In genomic region chr6:49919261-49919660, GRCh38 we compare ENCODE assay signal across 21 cellular contexts. TPM values are rescaled to one million over a fixed set of nuclear protein-coding genes. Genes with fewer than 3 reads are reported as not detected.
DNase-seq lines count a peak whose midpoint lies in the region; ATAC-seq, FAIRE-seq and TF ChIP-seq lines count a peak whose summit lies in the region.
"Had no signal": no experiment of that assay in that cellular context is flagged by ENCODE, and none has a peak within 500 bp of the region (broad histone marks: within the 10 kb centered on the region; RNA-seq: fewer than 3 reads in every experiment).

No MANE protein-coding gene starts in this region.

- TF ChIP-seq CTCF in neural progenitor cell (IDR thresholded peaks at IDR 0.05) (no peak), CD14-positive monocyte (IDR thresholded peaks at IDR 0.05) (no peak), HepG2 (CRISPR knock-in tag; IDR thresholded peaks at IDR 0.05) (no peak)

- H3K27ac ChIP-seq in mesendoderm (ENCODE audit: low read depth, low read length) = no peak overlapping the region
- peak overlapping the region; percentile 33 for H3K27ac ChIP-seq in neural progenitor cell
- H3K27ac ChIP-seq in HepG2 (ENCODE audit: extremely low read length, insufficient read depth, low read length) = no peak overlapping the region
- H3K27ac ChIP-seq: GM23248 had no signal

- H3K27me3 ChIP-seq in mesendoderm (ENCODE audit: insufficient read depth, low read length, poor library complexity) = no peaks in the 10 kb centered on the region
- no peaks in the 10 kb centered on the region for H3K27me3 ChIP-seq in neural progenitor cell
- H3K27me3 ChIP-seq in HepG2 (ENCODE audit: control insufficient read depth in 1 of 2, insufficient read depth in 2 of 2, low read length in 2 of 2) = no peaks in the 10 kb centered on the region

- no peak overlapping the region for H3K9ac ChIP-seq in mesendoderm (ENCODE audit: low read length)
- H3K9ac ChIP-seq in neural progenitor cell = no peak overlapping the region
- H3K9ac ChIP-seq in HepG2 (ENCODE audit: insufficient read depth, low read depth, low read length) = no peak overlapping the region
- H3K9ac ChIP-seq: GM23248 had no signal

- H3K9me3 ChIP-seq in neural progenitor cell (ENCODE audit: low read depth) (no peaks in the 10 kb centered on the region), HepG2 (ENCODE audit: low read length) (no peaks in the 10 kb centered on the region)
- H3K9me3 ChIP-seq: Caco-2 had no signal

- no peak overlapping the region for H3K4me2 ChIP-seq in mesendoderm (ENCODE audit: low read length)
- peak overlapping the region; percentile 64 for H3K4me2 ChIP-seq in neural progenitor cell
- no peak overlapping the region for H3K4me2 ChIP-seq in HepG2 (ENCODE audit: low read depth, low read length)

- H3K27ac Mint-ChIP-seq in neural progenitor cell (no peak overlapping the region), CD14-positive monocyte (no peak overlapping the region)
- H3K27ac Mint-ChIP-seq: CD4-positive, CD25-positive, alpha-beta regulatory T cell; CD8-positive, alpha-beta T cell had no signal

- H3K4me3 ChIP-seq in mesendoderm (ENCODE audit: low read length) = no peak overlapping the region
- H3K4me3 ChIP-seq in neural progenitor cell = no peak overlapping the region
- H3K4me3 ChIP-seq in HepG2 (replicated peaks in 1 of 3; ENCODE audit: insufficient read depth in 1 of 3, low read depth in 2 of 3, low read length in 3 of 3) = no peak overlapping the region
- H3K4me3 ChIP-seq: GM23248 had no signal

- DNase-seq in NCI-H69 (lab: John Stamatoyannopoulos, UW) = peak; percentile 45
- DNase-seq in mesendoderm = peak; percentile 51
- no peak for DNase-seq in neural progenitor cell (ENCODE audit: low spot score)
- DNase-seq in CD14-positive monocyte (ENCODE audit: low spot score) = no peak
- DNase-seq in activated T-cell treated with anti-CD3 and anti-CD28 coated beads, Interleukin-2, amount 50 U/mL, for 1 hour = no peak
- no peak for DNase-seq in HepG2 (ENCODE audit: low spot score)
- DNase-seq: C1 segment of cervical spinal cord; Caco-2; CD4-positive, CD25-positive, alpha-beta regulatory T cell; CD8-positive, alpha-beta T cell; DMS153; DND-41; GM23248 had no signal

- H4K20me1 ChIP-seq in neural progenitor cell (ENCODE audit: low read depth) (no peaks in the 10 kb centered on the region), HepG2 (ENCODE audit: insufficient read depth, low read length) (no peaks in the 10 kb centered on the region)

- H3K4ac ChIP-seq in mesendoderm (ENCODE audit: low read depth, low read length) = no peak overlapping the region

- H2AK5ac ChIP-seq in mesendoderm (ENCODE audit: low read length) = no peak overlapping the region

- no peak for TF ChIP-seq POLR2A in HepG2 (IDR thresholded peaks at IDR 0.05; ENCODE audit: insufficient read depth in 1 of 2, low read depth in 2 of 2, low read length in 2 of 2)

- POLR2A ChIA-PET in HepG2 (lab: Yijun Ruan, JAX) = no interaction called here

- TF ChIP-seq EP300 in HepG2 (IDR thresholded peaks at IDR 0.05; ENCODE audit: low read depth in 2 of 2, low read length in 2 of 2) (no peak), HepG2 (CRISPR knock-in tag; IDR thresholded peaks at IDR 0.05; ENCODE audit: borderline replicate concordance) (no peak)

- no peak overlapping the region for H4K5ac ChIP-seq in mesendoderm (ENCODE audit: low read length)

- H3K36me3 Mint-ChIP-seq in neural progenitor cell = no peaks in the 10 kb centered on the region
- H3K36me3 Mint-ChIP-seq in CD14-positive monocyte = no peaks in the 10 kb centered on the region
- H3K36me3 Mint-ChIP-seq: CD4-positive, CD25-positive, alpha-beta regulatory T cell; CD8-positive, alpha-beta T cell had no signal

- H2BK5ac ChIP-seq in mesendoderm (ENCODE audit: low read length) = no peak overlapping the region

- no peak overlapping the region for H3K56ac ChIP-seq in mesendoderm (ENCODE audit: low read length)

- no peak overlapping the region for H2AFZ ChIP-seq in neural progenitor cell (replicated peaks)
- no peak overlapping the region for H2AFZ ChIP-seq in HepG2 (ENCODE audit: low read length)
- H2AFZ ChIP-seq: GM23248 had no signal

- TF ChIP-seq RAD21 in HepG2 (CRISPR knock-in tag; IDR thresholded peaks at IDR 0.05) = no peak

- H3K18ac ChIP-seq in mesendoderm (ENCODE audit: low read length) = no peak overlapping the region

- H3K27me3 Mint-ChIP-seq in neural progenitor cell (ENCODE audit: insufficient read depth, low read depth) = peaks cover 2% of the 10 kb centered on the region
- H3K27me3 Mint-ChIP-seq in CD14-positive monocyte (ENCODE audit: low read depth in 3 of 3) = peaks cover 0 to 1% (median 0%) of the 10 kb centered on the region in 3 donors
- H3K27me3 Mint-ChIP-seq: CD4-positive, CD25-positive, alpha-beta regulatory T cell had no signal

- intact Hi-C loops in CD14-positive monocyte (cut with micrococcal nuclease) = no loop called here
- intact Hi-C loops in HepG2 (cut with micrococcal nuclease; ENCODE audit: unreplicated experiment) = no loop called here

- CTCF ChIA-PET in HepG2 (lab: Yijun Ruan, JAX; ENCODE audit: low intra/inter-chr PET ratio, low total read pairs) = no interaction called here

- no peaks in the 10 kb centered on the region for H3K79me1 ChIP-seq in mesendoderm (ENCODE audit: low read length)

- H3K9me3 Mint-ChIP-seq in neural progenitor cell (no peaks in the 10 kb centered on the region), CD14-positive monocyte (no peaks in the 10 kb centered on the region)
- H3K9me3 Mint-ChIP-seq: H9 had no signal

- no peak overlapping the region for H3K23ac ChIP-seq in mesendoderm (ENCODE audit: low read length)

- no TSS peak for BruUV-seq in HepG2 (replicated peaks; lab: Mats Ljungman, UMichigan)

- H3F3A ChIP-seq in neural progenitor cell (ENCODE audit: low read depth) = peaks cover 25% of the 10 kb centered on the region

- H4K8ac ChIP-seq in mesendoderm (ENCODE audit: low read depth, low read length) = no peak overlapping the region

- FAIRE-seq in HepG2 (lab: Jason Lieb, UNC) = no peak
- FAIRE-seq: G401.6, GM12892 had no signal

- H3K4me1 Mint-ChIP-seq in neural progenitor cell (peaks cover 30% of the 10 kb centered on the region), CD14-positive monocyte (no peaks in the 10 kb centered on the region)
- H3K4me1 Mint-ChIP-seq: CD4-positive, CD25-positive, alpha-beta regulatory T cell had no signal

- H2BK15ac ChIP-seq in mesendoderm (replicated peaks; ENCODE audit: low read depth) = no peak overlapping the region

- WGBS in mesendoderm (ENCODE audit: extremely low coverage, insufficient coverage, low lambda C conversion rate) = no CpG with 5 or more reads among the region's 4 CpGs
- 15% methylated on average over 4 of the region's 4 CpGs for WGBS in HepG2 (ENCODE audit: low lambda C conversion rate)

- H2BK120ac ChIP-seq in mesendoderm (ENCODE audit: low read depth, low read length) = no peak overlapping the region

- H3K79me2 ChIP-seq in mesendoderm (ENCODE audit: control insufficient read depth, insufficient read depth, low read length) (no peaks in the 10 kb centered on the region), neural progenitor cell (ENCODE audit: low read depth) (no peaks in the 10 kb centered on the region), HepG2 (ENCODE audit: insufficient read depth, low read length) (no peaks in the 10 kb centered on the region)

- in situ Hi-C loops in HepG2 (cut with HindIII; ENCODE audit: extremely low pct_ligation_motif_present, low pct_unique_long_range_greater_than_20kb) = no loop called here

- ATAC-seq in HepG2 = no peak
- ATAC-seq: CD8-positive, alpha-beta T cell; HCT116 had no signal

- H3K4me1 ChIP-seq in mesendoderm (ENCODE audit: control insufficient read depth, low read depth, low read length) (peaks cover 2% of the 10 kb centered on the region), neural progenitor cell (peaks cover 32% of the 10 kb centered on the region), HepG2 (ENCODE audit: insufficient read depth, low read length) (no peaks in the 10 kb centered on the region)
- H3K4me1 ChIP-seq: Caco-2 had no signal

- H3K36me3 ChIP-seq in mesendoderm (ENCODE audit: control insufficient read depth, insufficient read depth, low read length) = no peaks in the 10 kb centered on the region
- no peaks in the 10 kb centered on the region for H3K36me3 ChIP-seq in neural progenitor cell
- H3K36me3 ChIP-seq in HepG2 (replicated peaks in 1 of 2; ENCODE audit: control insufficient read depth in 1 of 2, insufficient read depth in 2 of 2, low read length in 2 of 2) = no peaks in the 10 kb centered on the region

- H3K4me3 Mint-ChIP-seq in neural progenitor cell (no peak overlapping the region), CD14-positive monocyte (no peak overlapping the region)
- H3K4me3 Mint-ChIP-seq: CD4-positive, CD25-positive, alpha-beta regulatory T cell; CD8-positive, alpha-beta T cell; H9 had no signal

RNA-seq across cellular contexts. Expression of gene DEFB114, which starts 44.7 kb away (rescaled TPM):
- polyA plus RNA-seq in mesendoderm (2013, experiment 1 of 2) = not detected
- not detected for polyA plus RNA-seq in mesendoderm (2013, experiment 2 of 2)
- total RNA-seq in neural progenitor cell (ENCODE audit: low replicate concordance) (not detected in 2 replicates), HepG2 (2016; rRNA removed; fragmentation: Illumina TruSeq; extraction: Trizol) (not detected in 2 replicates)
- polyA plus RNA-seq in CD14-positive monocyte (not detected), HepG2 (2011; rRNA removed) (not detected in 2 replicates)
- total RNA-seq in HepG2 (2016; cell fraction: cytosol; rRNA removed; fragmentation: Illumina TruSeq; extraction: Trizol; ENCODE audit: low read depth) = not detected in 2 replicates
- total RNA-seq in HepG2 (2016; cell fraction: insoluble cytoplasmic fraction; rRNA removed; fragmentation: Illumina TruSeq; extraction: Trizol) = not detected in 2 replicates
- total RNA-seq in HepG2 (2016; cell fraction: membrane; rRNA removed; fragmentation: Illumina TruSeq; extraction: Trizol) = not detected in 2 replicates
- not detected in 2 replicates for total RNA-seq in HepG2 (2016; cell fraction: nucleus; rRNA removed; fragmentation: Illumina TruSeq; extraction: Trizol)
- not detected in 2 replicates for polyA plus RNA-seq in HepG2 (2011; cell fraction: cytosol; rRNA removed)
- not detected in 2 replicates for polyA plus RNA-seq in HepG2 (2011; cell fraction: nucleus; rRNA removed)
- polyA plus RNA-seq in HepG2 (2012) = not detected in 2 replicates
- not detected in 2 replicates for polyA plus RNA-seq in HepG2 (2016; cell fraction: cytosol; fragmentation: Illumina TruSeq; extraction: Trizol; ENCODE audit: low read depth)
- not detected in 2 replicates for polyA plus RNA-seq in HepG2 (2016; cell fraction: insoluble cytoplasmic fraction; fragmentation: Illumina TruSeq; extraction: Trizol; ENCODE audit: low read depth)
- polyA plus RNA-seq in HepG2 (2016; cell fraction: membrane; fragmentation: Illumina TruSeq; extraction: Trizol; ENCODE audit: low read depth) = not detected in 2 replicates
- polyA plus RNA-seq in HepG2 (2016; cell fraction: nucleus; fragmentation: Illumina TruSeq; extraction: Trizol; ENCODE audit: insufficient read depth, low read depth) = not detected in 2 replicates
- not detected in 2 replicates for polyA minus RNA-seq in HepG2 (2011; rRNA and poly(A)+ RNA removed; ENCODE audit: low replicate concordance)
- polyA minus RNA-seq in HepG2 (2011; cell fraction: cytosol; rRNA and poly(A)+ RNA removed) = not detected in 2 replicates
- polyA minus RNA-seq in HepG2 (2011; cell fraction: nucleus; rRNA and poly(A)+ RNA removed) = not detected in 2 replicates
- total RNA-seq: A172; A673; Caco-2; CD4-positive, CD25-positive, alpha-beta regulatory T cell; CD8-positive, alpha-beta T cell; GM23248; H4; H9 had no signal
- polyA plus RNA-seq: BJ; CD4-positive, CD25-positive, alpha-beta regulatory T cell; GM23248 had no signal

RNA-seq across cellular contexts. Expression of gene DEFB113, which starts 50.2 kb away (rescaled TPM):
- not detected for polyA plus RNA-seq in mesendoderm (2013, experiment 1 of 2)
- polyA plus RNA-seq in mesendoderm (2013, experiment 2 of 2) = not detected
- total RNA-seq in neural progenitor cell (ENCODE audit: low replicate concordance) (not detected in 2 replicates), HepG2 (2016; rRNA removed; fragmentation: Illumina TruSeq; extraction: Trizol) (not detected in 2 replicates)
- polyA plus RNA-seq in CD14-positive monocyte (not detected), HepG2 (2011; rRNA removed) (not detected in 2 replicates)
- total RNA-seq in HepG2 (2016; cell fraction: cytosol; rRNA removed; fragmentation: Illumina TruSeq; extraction: Trizol; ENCODE audit: low read depth) = not detected in 2 replicates
- not detected in 2 replicates for total RNA-seq in HepG2 (2016; cell fraction: insoluble cytoplasmic fraction; rRNA removed; fragmentation: Illumina TruSeq; extraction: Trizol)
- total RNA-seq in HepG2 (2016; cell fraction: membrane; rRNA removed; fragmentation: Illumina TruSeq; extraction: Trizol) = not detected in 2 replicates
- not detected in 2 replicates for total RNA-seq in HepG2 (2016; cell fraction: nucleus; rRNA removed; fragmentation: Illumina TruSeq; extraction: Trizol)
- not detected in 2 replicates for polyA plus RNA-seq in HepG2 (2011; cell fraction: cytosol; rRNA removed)
- not detected in 2 replicates for polyA plus RNA-seq in HepG2 (2011; cell fraction: nucleus; rRNA removed)
- not detected in 2 replicates for polyA plus RNA-seq in HepG2 (2012)
- not detected in 2 replicates for polyA plus RNA-seq in HepG2 (2016; cell fraction: cytosol; fragmentation: Illumina TruSeq; extraction: Trizol; ENCODE audit: low read depth)
- polyA plus RNA-seq in HepG2 (2016; cell fraction: insoluble cytoplasmic fraction; fragmentation: Illumina TruSeq; extraction: Trizol; ENCODE audit: low read depth) = not detected in 2 replicates
- polyA plus RNA-seq in HepG2 (2016; cell fraction: membrane; fragmentation: Illumina TruSeq; extraction: Trizol; ENCODE audit: low read depth) = not detected in 2 replicates
- not detected in 2 replicates for polyA plus RNA-seq in HepG2 (2016; cell fraction: nucleus; fragmentation: Illumina TruSeq; extraction: Trizol; ENCODE audit: insufficient read depth, low read depth)
- polyA minus RNA-seq in HepG2 (2011; rRNA and poly(A)+ RNA removed; ENCODE audit: low replicate concordance) = not detected in 2 replicates
- polyA minus RNA-seq in HepG2 (2011; cell fraction: cytosol; rRNA and poly(A)+ RNA removed) = not detected in 2 replicates
- polyA minus RNA-seq in HepG2 (2011; cell fraction: nucleus; rRNA and poly(A)+ RNA removed) = not detected in 2 replicates
- total RNA-seq: A172; A673; Caco-2; CD4-positive, CD25-positive, alpha-beta regulatory T cell; CD8-positive, alpha-beta T cell; GM23248; H4; H9 had no signal
- polyA plus RNA-seq: BJ; CD4-positive, CD25-positive, alpha-beta regulatory T cell; GM23248 had no signal

RNA-seq across cellular contexts. Expression of gene CRISP1, which starts 52.9 kb away (rescaled TPM):
- polyA plus RNA-seq in mesendoderm (2013, experiment 1 of 2) = not detected
- not detected for polyA plus RNA-seq in mesendoderm (2013, experiment 2 of 2)
- total RNA-seq in neural progenitor cell (ENCODE audit: low replicate concordance) (not detected in 2 replicates), HepG2 (2016; rRNA removed; fragmentation: Illumina TruSeq; extraction: Trizol) (not detected in 2 replicates)
- polyA plus RNA-seq in CD14-positive monocyte (not detected), HepG2 (2011; rRNA removed) (not detected in 2 replicates)
- total RNA-seq in HepG2 (2016; cell fraction: cytosol; rRNA removed; fragmentation: Illumina TruSeq; extraction: Trizol; ENCODE audit: low read depth) = not detected in 2 replicates
- total RNA-seq in HepG2 (2016; cell fraction: insoluble cytoplasmic fraction; rRNA removed; fragmentation: Illumina TruSeq; extraction: Trizol) = not detected in 2 replicates
- not detected in 2 replicates for total RNA-seq in HepG2 (2016; cell fraction: membrane; rRNA removed; fragmentation: Illumina TruSeq; extraction: Trizol)
- total RNA-seq in HepG2 (2016; cell fraction: nucleus; rRNA removed; fragmentation: Illumina TruSeq; extraction: Trizol) = not detected in 2 replicates
- polyA plus RNA-seq in HepG2 (2011; cell fraction: cytosol; rRNA removed) = not detected in 2 replicates
- polyA plus RNA-seq in HepG2 (2011; cell fraction: nucleus; rRNA removed) = not detected in 2 replicates
- polyA plus RNA-seq in HepG2 (2012) = not detected in 2 replicates
- polyA plus RNA-seq in HepG2 (2016; cell fraction: cytosol; fragmentation: Illumina TruSeq; extraction: Trizol; ENCODE audit: low read depth) = not detected in 2 replicates
- polyA plus RNA-seq in HepG2 (2016; cell fraction: insoluble cytoplasmic fraction; fragmentation: Illumina TruSeq; extraction: Trizol; ENCODE audit: low read depth) = not detected in 2 replicates
- not detected in 2 replicates for polyA plus RNA-seq in HepG2 (2016; cell fraction: membrane; fragmentation: Illumina TruSeq; extraction: Trizol; ENCODE audit: low read depth)
- polyA plus RNA-seq in HepG2 (2016; cell fraction: nucleus; fragmentation: Illumina TruSeq; extraction: Trizol; ENCODE audit: insufficient read depth, low read depth) = not detected in 2 replicates
- polyA minus RNA-seq in HepG2 (2011; rRNA and poly(A)+ RNA removed; ENCODE audit: low replicate concordance) = not detected in 2 replicates
- polyA minus RNA-seq in HepG2 (2011; cell fraction: cytosol; rRNA and poly(A)+ RNA removed) = not detected in 2 replicates
- not detected in 2 replicates for polyA minus RNA-seq in HepG2 (2011; cell fraction: nucleus; rRNA and poly(A)+ RNA removed)
- total RNA-seq: A172; A673; Caco-2; CD4-positive, CD25-positive, alpha-beta regulatory T cell; CD8-positive, alpha-beta T cell; GM23248; H4; H9 had no signal
- polyA plus RNA-seq: BJ; CD4-positive, CD25-positive, alpha-beta regulatory T cell; GM23248 had no signal

Comparison
In these comparisons a context has a peak if more than half of its experiments do, and no peak if none do; other contexts are left out.
1. DNase-seq: peak in NCI-H69 (single experiment) and mesendoderm (single experiment); none in neural progenitor cell (single experiment), CD14-positive monocyte (single experiment), activated T-cell treated with anti-CD3 and anti-CD28 coated beads, Interleukin-2, amount 50 U/mL, for 1 hour (single experiment) and HepG2 (single experiment).